15 cellular contexts compared by ENCODE assay signal in genomic region chr9:34540826-34541225, GRCh38. TPM values are rescaled to one million over a fixed set of nuclear protein-coding genes. Genes with fewer than 3 reads are reported as not detected.
DNase-seq lines count a peak whose midpoint lies in the region; ATAC-seq and TF ChIP-seq lines count a peak whose summit lies in the region.
"Had no signal": no experiment of that assay in that cellular context is flagged by ENCODE, and none has a peak within 500 bp of the region (broad histone marks: within the 10 kb centered on the region; RNA-seq: fewer than 3 reads in every experiment).

No MANE protein-coding gene starts in this region.

- H3K18ac ChIP-seq in mesenchymal stem cell (ENCODE audit: low read depth in 1 of 2, low read length in 2 of 2), result no peak overlapping the region

- H4K91ac ChIP-seq in mesenchymal stem cell (ENCODE audit: low read length), result no peak overlapping the region

- DNase-seq in EH (ENCODE audit: low read depth) (peak; percentile 70), M059J (ENCODE audit: low read depth) (peak; percentile 76), choroid plexus epithelial cell (ENCODE audit: low read depth) (peak; percentile 68), mesenchymal stem cell (peak; percentile 81), GM19238 (ENCODE audit: insufficient read length, low spot score) (no peak)
- no peak for DNase-seq in activated T-helper 1 cell treated with anti-CD3 and anti-CD28 coated beads, Interleukin-12 subunit alpha, Interleukin-12 subunit beta, Interleukin-2, Interleukin-4 antibody, amounts not matched to agents 30 ng/mL and 10 ng/mL and 1 ng/mL, durations not matched to agents 14 hours and 24 hours and 36 hours (ENCODE audit: low spot score)
- DNase-seq: activated naive CD8-positive, alpha-beta T cell treated with anti-CD3 and anti-CD28 coated beads for 36 hours; glutamatergic neuron; left lung; NCI-H1436; NCI-H82; WERI-Rb-1 had no signal

- H3K36me3 Mint-ChIP-seq in activated T-helper 1 cell treated with anti-CD3 and anti-CD28 coated beads, Interleukin-12 subunit alpha, Interleukin-12 subunit beta, Interleukin-2, Interleukin-4 antibody, amounts not matched to agents 30 ng/mL and 10 ng/mL and 1 ng/mL, durations not matched to agents 14 hours and 24 hours and 36 hours (ENCODE audit: low read depth), result no peaks in the 10 kb centered on the region
- H3K36me3 Mint-ChIP-seq: activated naive CD8-positive, alpha-beta T cell treated with anti-CD3 and anti-CD28 coated beads for 36 hours; natural killer cell treated with Interleukin-12 subunit alpha and Interleukin-12 subunit beta and Interleukin-15 and Interleukin-18, amount 100 ng/mL, for 72 hours had no signal

- no peaks in the 10 kb centered on the region for H3K4me1 Mint-ChIP-seq in activated T-helper 1 cell treated with anti-CD3 and anti-CD28 coated beads, Interleukin-12 subunit alpha, Interleukin-12 subunit beta, Interleukin-2, Interleukin-4 antibody, amounts not matched to agents 30 ng/mL and 10 ng/mL and 1 ng/mL, durations not matched to agents 14 hours and 24 hours and 36 hours (ENCODE audit: low read depth)
- H3K4me1 Mint-ChIP-seq: activated naive CD8-positive, alpha-beta T cell treated with anti-CD3 and anti-CD28 coated beads for 36 hours had no signal

- H3K4me3 Mint-ChIP-seq in activated T-helper 1 cell treated with anti-CD3 and anti-CD28 coated beads, Interleukin-12 subunit alpha, Interleukin-12 subunit beta, Interleukin-2, Interleukin-4 antibody, amounts not matched to agents 30 ng/mL and 10 ng/mL and 1 ng/mL, durations not matched to agents 14 hours and 24 hours and 36 hours, result no peak overlapping the region
- H3K4me3 Mint-ChIP-seq: activated naive CD8-positive, alpha-beta T cell treated with anti-CD3 and anti-CD28 coated beads for 36 hours; natural killer cell treated with Interleukin-12 subunit alpha and Interleukin-12 subunit beta and Interleukin-15 and Interleukin-18, amount 100 ng/mL, for 72 hours had no signal

- H3K27me3 ChIP-seq in mesenchymal stem cell (ENCODE audit: control insufficient read depth in 1 of 2, insufficient read depth in 1 of 2, low read length in 2 of 2), result peaks cover 29 to 36% of the 10 kb centered on the region in 2 experiments

- TF ChIP-seq CTCF in choroid plexus epithelial cell (conservative IDR thresholded peaks at IDR 0.05; ENCODE audit: low read depth, low read length), result no peak

- H3K4me3 ChIP-seq in choroid plexus epithelial cell (ENCODE audit: low read depth, low read length) (no peak overlapping the region), mesenchymal stem cell (ENCODE audit: insufficient read depth in 1 of 2, low read depth in 1 of 2, low read length in 2 of 2) (no peak overlapping the region)
- H3K4me3 ChIP-seq: left lung had no signal

- ATAC-seq in HG03460 (IDR thresholded peaks at IDR 0.05; ENCODE audit: unreplicated experiment) (no peak), HG03378 (IDR thresholded peaks at IDR 0.05; ENCODE audit: unreplicated experiment) (no peak)
- ATAC-seq: left lung had no signal

- no peaks in the 10 kb centered on the region for H3K36me3 ChIP-seq in mesenchymal stem cell (ENCODE audit: control insufficient read depth in 1 of 2, insufficient read depth in 2 of 2, low read depth in 1 of 2, low read length in 2 of 2)
- H3K36me3 ChIP-seq: left lung, WERI-Rb-1 had no signal

- H3K4ac ChIP-seq in mesenchymal stem cell (ENCODE audit: low read depth in 1 of 2, low read length in 2 of 2), result no peak overlapping the region

- no peaks in the 10 kb centered on the region for H3K9me3 ChIP-seq in mesenchymal stem cell (ENCODE audit: control insufficient read depth, low read length)
- H3K9me3 ChIP-seq: left lung had no signal

- no peak overlapping the region for H4K8ac ChIP-seq in mesenchymal stem cell (ENCODE audit: low read length)

- no peak overlapping the region for H3K23ac ChIP-seq in mesenchymal stem cell (ENCODE audit: low read length in 2 of 2)

- no peak overlapping the region for H2BK12ac ChIP-seq in mesenchymal stem cell (ENCODE audit: low read length in 2 of 2)

- H3K9ac ChIP-seq in mesenchymal stem cell (ENCODE audit: low read length), result peak overlapping the region; percentile 14

- no peak overlapping the region for H3K27ac ChIP-seq in mesenchymal stem cell (ENCODE audit: low read length, poor library complexity, severe bottlenecking)
- H3K27ac ChIP-seq: left lung, WERI-Rb-1 had no signal

- H3K27me3 Mint-ChIP-seq in activated T-helper 1 cell treated with anti-CD3 and anti-CD28 coated beads, Interleukin-12 subunit alpha, Interleukin-12 subunit beta, Interleukin-2, Interleukin-4 antibody, amounts not matched to agents 30 ng/mL and 10 ng/mL and 1 ng/mL, durations not matched to agents 14 hours and 24 hours and 36 hours (ENCODE audit: insufficient read depth), result peaks cover 20% of the 10 kb centered on the region
- H3K27me3 Mint-ChIP-seq: activated naive CD8-positive, alpha-beta T cell treated with anti-CD3 and anti-CD28 coated beads for 36 hours had no signal

- H3K9me3 Mint-ChIP-seq in activated T-helper 1 cell treated with anti-CD3 and anti-CD28 coated beads, Interleukin-12 subunit alpha, Interleukin-12 subunit beta, Interleukin-2, Interleukin-4 antibody, amounts not matched to agents 30 ng/mL and 10 ng/mL and 1 ng/mL, durations not matched to agents 14 hours and 24 hours and 36 hours, result no peaks in the 10 kb centered on the region
- H3K9me3 Mint-ChIP-seq: activated naive CD8-positive, alpha-beta T cell treated with anti-CD3 and anti-CD28 coated beads for 36 hours; natural killer cell treated with Interleukin-12 subunit alpha and Interleukin-12 subunit beta and Interleukin-15 and Interleukin-18, amount 100 ng/mL, for 72 hours had no signal

- H3K4me1 ChIP-seq in mesenchymal stem cell (ENCODE audit: control insufficient read depth, insufficient read depth, low read depth, low read length), result no peaks in the 10 kb centered on the region
- H3K4me1 ChIP-seq: left lung had no signal

- no peaks in the 10 kb centered on the region for H3K79me1 ChIP-seq in mesenchymal stem cell (replicated peaks; ENCODE audit: low read length, poor library complexity, severe bottlenecking)

- H3K27ac Mint-ChIP-seq in activated T-helper 1 cell treated with anti-CD3 and anti-CD28 coated beads, Interleukin-12 subunit alpha, Interleukin-12 subunit beta, Interleukin-2, Interleukin-4 antibody, amounts not matched to agents 30 ng/mL and 10 ng/mL and 1 ng/mL, durations not matched to agents 14 hours and 24 hours and 36 hours, result no peak overlapping the region
- H3K27ac Mint-ChIP-seq: activated naive CD8-positive, alpha-beta T cell treated with anti-CD3 and anti-CD28 coated beads for 36 hours; natural killer cell treated with Interleukin-12 subunit alpha and Interleukin-12 subunit beta and Interleukin-15 and Interleukin-18, amount 100 ng/mL, for 72 hours had no signal

- H2BK15ac ChIP-seq in mesenchymal stem cell (ENCODE audit: low read depth, poor library complexity, severe bottlenecking), result no peak overlapping the region

- WGBS in mesenchymal stem cell, result 30% methylated on average over 2 of the region's 2 CpGs

- H3K4me2 ChIP-seq in mesenchymal stem cell (ENCODE audit: low read length, poor library complexity, severe bottlenecking), result no peak overlapping the region

- intact Hi-C loops in activated T-helper 1 cell treated with anti-CD3 and anti-CD28 coated beads, Interleukin-12 subunit alpha, Interleukin-12 subunit beta, Interleukin-2, Interleukin-4 antibody, amounts not matched to agents 30 ng/mL and 10 ng/mL and 1 ng/mL, durations not matched to agents 14 hours and 24 hours and 36 hours (cut with micrococcal nuclease), result loop anchor here (5.0 kb wide), 1 partner anchor 39 kb away; no protein-coding TSS in a partner anchor

- H2BK5ac ChIP-seq in mesenchymal stem cell (ENCODE audit: low read depth, low read length, poor library complexity, severe bottlenecking), result no peak overlapping the region

- no peak overlapping the region for H2BK120ac ChIP-seq in mesenchymal stem cell (ENCODE audit: low read depth, low read length)

- no peak overlapping the region for H3K14ac ChIP-seq in mesenchymal stem cell (ENCODE audit: low read length in 2 of 2)

- H2AK5ac ChIP-seq in mesenchymal stem cell (ENCODE audit: low read length, severe bottlenecking), result no peak overlapping the region

- H2AFZ ChIP-seq in mesenchymal stem cell (ENCODE audit: low read depth, low read length), result no peak overlapping the region

RNA-seq across cellular contexts. Expression of gene ENHO, which starts 18.0 kb away (rescaled TPM):
- total RNA-seq in M059J (2014; rRNA removed; shearing (Covaris generic)), result 0.71 and 2.0 TPM in 2 replicates
- polyA plus RNA-seq in mesenchymal stem cell (2013, experiment 1 of 2), result 0.43 TPM
- 0.37 TPM for polyA plus RNA-seq in mesenchymal stem cell (2013, experiment 2 of 2)
- not detected in 2 replicates for total RNA-seq in activated T-helper 1 cell treated with anti-CD3 and anti-CD28 coated beads, Interleukin-12 subunit alpha, Interleukin-12 subunit beta, Interleukin-2, Interleukin-4 antibody, amounts not matched to agents 30 ng/mL and 10 ng/mL and 1 ng/mL, durations not matched to agents 14 hours and 24 hours and 36 hours
- total RNA-seq: natural killer cell treated with Interleukin-12 subunit alpha and Interleukin-12 subunit beta and Interleukin-15 and Interleukin-18, amount 100 ng/mL, for 72 hours had no signal

RNA-seq across cellular contexts. Expression of gene CNTFR, which starts 48.7 kb away (rescaled TPM):
- total RNA-seq in M059J (2014; rRNA removed; shearing (Covaris generic)), result 0.05 and 0.07 TPM in 2 replicates
- polyA plus RNA-seq in mesenchymal stem cell (2013, experiment 1 of 2), result 0.03 TPM
- polyA plus RNA-seq in mesenchymal stem cell (2013, experiment 2 of 2), result 0.01 TPM
- total RNA-seq in activated T-helper 1 cell treated with anti-CD3 and anti-CD28 coated beads, Interleukin-12 subunit alpha, Interleukin-12 subunit beta, Interleukin-2, Interleukin-4 antibody, amounts not matched to agents 30 ng/mL and 10 ng/mL and 1 ng/mL, durations not matched to agents 14 hours and 24 hours and 36 hours, result not detected in 2 replicates
- total RNA-seq: activated naive CD8-positive, alpha-beta T cell treated with anti-CD3 and anti-CD28 coated beads for 36 hours; natural killer cell treated with Interleukin-12 subunit alpha and Interleukin-12 subunit beta and Interleukin-15 and Interleukin-18, amount 100 ng/mL, for 72 hours had no signal

Comparison
In these comparisons a context has a peak if more than half of its experiments do, and no peak if none do; other contexts are left out.
1. DNase-seq: peak in EH (single experiment), M059J (single experiment), choroid plexus epithelial cell (single experiment) and mesenchymal stem cell (single experiment); none in activated T-helper 1 cell treated with anti-CD3 and anti-CD28 coated beads, Interleukin-12 subunit alpha, Interleukin-12 subunit beta, Interleukin-2, Interleukin-4 antibody, amounts not matched to agents 30 ng/mL and 10 ng/mL and 1 ng/mL, durations not matched to agents 14 hours and 24 hours and 36 hours (single experiment) and GM19238 (single experiment).